16 cellular contexts compared by ENCODE assay signal in genomic region chr17:12637015-12637414, GRCh38. TPM values are rescaled to one million over a fixed set of nuclear protein-coding genes. Genes with fewer than 3 reads are reported as not detected.
DNase-seq lines count a peak whose midpoint lies in the region; ATAC-seq, FAIRE-seq and TF ChIP-seq lines count a peak whose summit lies in the region.
"Had no signal": no experiment of that assay in that cellular context is flagged by ENCODE, and none has a peak within 500 bp of the region (broad histone marks: within the 10 kb centered on the region; RNA-seq: fewer than 3 reads in every experiment).

No MANE protein-coding gene starts in this region.

- DNase-seq in AG04449 (ENCODE audit: low read depth, low spot score) (peak; percentile 95), HK-2 (ENCODE audit: unreplicated experiment) (peak; percentile 25), ascending aorta (ENCODE audit: low spot score in 2 of 2) (peak; percentile 38 to 90), Kasumi-1 (lab: John Stamatoyannopoulos, UW) (no peak), esophagus squamous epithelium (lab: John Stamatoyannopoulos, UW) (no peak), nucleus accumbens (lab: John Stamatoyannopoulos, UW) (no peak)
- DNase-seq in activated CD4-positive, alpha-beta T cell treated with anti-CD3 and anti-CD28 coated beads for 36 hours, result no peak
- DNase-seq: activated CD4-positive, alpha-beta T cell treated with anti-CD3 and anti-CD28 coated beads, Interleukin-2, amount 10 ng/mL, durations not matched to agents 24 days and 14 days; amygdala; CD4-positive, alpha-beta memory T cell; naive B cell; NCI-H1105 treated with DMSO at 0.1 percent for 48 hours; Peyer's patch; substantia nigra had no signal

- H3K4me1 Mint-ChIP-seq in activated CD4-positive, alpha-beta T cell treated with anti-CD3 and anti-CD28 coated beads for 36 hours, result no peaks in the 10 kb centered on the region
- H3K4me1 Mint-ChIP-seq: activated CD4-positive, alpha-beta T cell treated with anti-CD3 and anti-CD28 coated beads, Interleukin-2, amount 10 ng/mL, durations not matched to agents 24 days and 14 days; CD4-positive, alpha-beta memory T cell; naive B cell had no signal

- CTCF ChIA-PET in AG04449 (lab: Yijun Ruan, JAX), result interaction anchor here (1.4 to 2.5 kb wide), 2 partner anchors 27 to 91 kb away, joined by 3 to 6 read pairs; no protein-coding TSS in a partner anchor
- CTCF ChIA-PET in activated CD4-positive, alpha-beta T cell treated with anti-CD3 and anti-CD28 coated beads for 36 hours (lab: Charles Lee), result no interaction called here

- WGBS in esophagus squamous epithelium, 2 donors, result 17 to 18% methylated on average over 2 of the region's 2 CpGs

- H3K4me1 ChIP-seq in ascending aorta (peaks cover 5 to 18% of the 10 kb centered on the region in 2 donors), esophagus squamous epithelium (no peaks in the 10 kb centered on the region)
- H3K4me1 ChIP-seq: Peyer's patch had no signal

- no peak overlapping the region for H3K4me3 ChIP-seq in AG04449 (ENCODE audit: low read depth, low read length)
- H3K4me3 ChIP-seq in ascending aorta, result no peak overlapping the region
- no peak overlapping the region for H3K4me3 ChIP-seq in esophagus squamous epithelium
- H3K4me3 ChIP-seq: Peyer's patch had no signal

- POLR2A ChIA-PET in AG04449 (lab: Yijun Ruan, JAX), result interaction anchor here (0.9 kb wide), 1 partner anchor 9 kb away, joined by 3 read pairs; no protein-coding TSS in a partner anchor
- POLR2A ChIA-PET in activated CD4-positive, alpha-beta T cell treated with anti-CD3 and anti-CD28 coated beads for 36 hours (lab: Charles Lee), result no interaction called here

- FAIRE-seq in islet of Langerhans (lab: Jason Lieb, UNC), result peak; percentile 5
- FAIRE-seq: GM18507 had no signal

- no peak overlapping the region for H3K27ac Mint-ChIP-seq in activated CD4-positive, alpha-beta T cell treated with anti-CD3 and anti-CD28 coated beads for 36 hours
- H3K27ac Mint-ChIP-seq: activated CD4-positive, alpha-beta T cell treated with anti-CD3 and anti-CD28 coated beads, Interleukin-2, amount 10 ng/mL, durations not matched to agents 24 days and 14 days; CD4-positive, alpha-beta memory T cell; naive B cell had no signal

- no peak overlapping the region for H3K4me3 Mint-ChIP-seq in activated CD4-positive, alpha-beta T cell treated with anti-CD3 and anti-CD28 coated beads for 36 hours
- H3K4me3 Mint-ChIP-seq: activated CD4-positive, alpha-beta T cell treated with anti-CD3 and anti-CD28 coated beads, Interleukin-2, amount 10 ng/mL, durations not matched to agents 24 days and 14 days; CD4-positive, alpha-beta memory T cell; naive B cell had no signal

- peaks cover 2% of the 10 kb centered on the region for H3K9me3 Mint-ChIP-seq in activated CD4-positive, alpha-beta T cell treated with anti-CD3 and anti-CD28 coated beads for 36 hours (ENCODE audit: low read depth)

- H3K9me3 ChIP-seq in ascending aorta, result no peaks in the 10 kb centered on the region
- H3K9me3 ChIP-seq in esophagus squamous epithelium, result no peaks in the 10 kb centered on the region
- H3K9me3 ChIP-seq: Peyer's patch had no signal

- no peak for TF ChIP-seq POLR2A in esophagus squamous epithelium (IDR thresholded peaks at IDR 0.05)

- H3K27me3 ChIP-seq in ascending aorta (no peaks in the 10 kb centered on the region), esophagus squamous epithelium (no peaks in the 10 kb centered on the region)
- H3K27me3 ChIP-seq: Peyer's patch had no signal

- peaks cover 2% of the 10 kb centered on the region for H3K27me3 Mint-ChIP-seq in activated CD4-positive, alpha-beta T cell treated with anti-CD3 and anti-CD28 coated beads for 36 hours
- H3K27me3 Mint-ChIP-seq: activated CD4-positive, alpha-beta T cell treated with anti-CD3 and anti-CD28 coated beads, Interleukin-2, amount 10 ng/mL, durations not matched to agents 24 days and 14 days had no signal

- no peaks in the 10 kb centered on the region for H3K36me3 Mint-ChIP-seq in activated CD4-positive, alpha-beta T cell treated with anti-CD3 and anti-CD28 coated beads for 36 hours (ENCODE audit: low read depth)
- H3K36me3 Mint-ChIP-seq: CD4-positive, alpha-beta memory T cell; naive B cell had no signal

- TF ChIP-seq CTCF in AG04449 (IDR thresholded peaks at IDR 0.05; ENCODE audit: insufficient read depth, low read length, missing control alignments) (no peak), ascending aorta (IDR thresholded peaks at IDR 0.05) (no peak), esophagus squamous epithelium (IDR thresholded peaks at IDR 0.05) (no peak)

- H3K27ac ChIP-seq in ascending aorta (peak overlapping the region; percentile 81 to 88), esophagus squamous epithelium (no peak overlapping the region)
- H3K27ac ChIP-seq: Peyer's patch had no signal

- no peaks in the 10 kb centered on the region for H3K36me3 ChIP-seq in ascending aorta
- H3K36me3 ChIP-seq in esophagus squamous epithelium, result no peaks in the 10 kb centered on the region
- H3K36me3 ChIP-seq: Peyer's patch had no signal

- intact Hi-C loops in ascending aorta (cut with DNase I), result loop anchor here (1.0 kb wide), 1 partner anchor 27 kb away; no protein-coding TSS in a partner anchor
- intact Hi-C loops in activated CD4-positive, alpha-beta T cell treated with anti-CD3 and anti-CD28 coated beads for 36 hours (cut with DNase I, micrococcal nuclease), result no loop called here
- intact Hi-C loops in esophagus squamous epithelium (cut with DNase I), result no loop called here

- ATAC-seq in activated CD4-positive, alpha-beta T cell treated with anti-CD3 and anti-CD28 coated beads for 36 hours, result no peak

RNA-seq across cellular contexts. Expression of gene MYOCD, which starts 28.7 kb away (rescaled TPM):
- 153 TPM for total RNA-seq in ascending aorta
- not detected for total RNA-seq in activated CD4-positive, alpha-beta T cell treated with anti-CD3 and anti-CD28 coated beads for 36 hours
- total RNA-seq in esophagus squamous epithelium, result 10 to 100 TPM in 2 of 4 donors, 1 to 10 TPM in 2; 2.3 to 27.5 (median 7.8) TPM
- total RNA-seq: activated CD4-positive, alpha-beta T cell treated with anti-CD3 and anti-CD28 coated beads, Interleukin-2, amount 10 ng/mL, durations not matched to agents 24 days and 14 days; CD4-positive, alpha-beta memory T cell had no signal

Comparison
In these comparisons a context has a peak if more than half of its experiments do, and no peak if none do; other contexts are left out.
1. DNase-seq: peak in AG04449 (single experiment), HK-2 (single experiment) and ascending aorta (2 of 2); none in activated CD4-positive, alpha-beta T cell treated with anti-CD3 and anti-CD28 coated beads for 36 hours (single experiment), Kasumi-1 (0 of 2), esophagus squamous epithelium (single experiment) and nucleus accumbens (0 of 56).
2. H3K27ac ChIP-seq: peak in ascending aorta (2 of 2); none in esophagus squamous epithelium (0 of 4).